Comparison of ENCODE assay signal across 7 cellular contexts in genomic region chr10:113960617-113961260, GRCh38.
A peak's percentile ranks its signal among the peaks of the same experiment; 100 is the strongest.
DNase-seq lines count a peak whose midpoint lies in the region; ATAC-seq and TF ChIP-seq lines count a peak whose summit lies in the region.

No MANE protein-coding gene starts in this region.

- H3K27me3 Mint-ChIP-seq in chondrocyte (ENCODE audit: low read depth): no peaks in the 10 kb centered on the region

- H3K4me1 Mint-ChIP-seq in chondrocyte (ENCODE audit: low read depth): peaks cover 40% of the 10 kb centered on the region

- in situ Hi-C loops in GM13976 (cut with MboI; ENCODE audit: low sequenced_read_pairs, unreplicated experiment): no loop called here

- peak; percentile 21 to 56 for TF ChIP-seq POLR2A in Peyer's patch (IDR thresholded peaks at IDR 0.05)

- TF ChIP-seq CTCF in GM13976 (IDR thresholded peaks at IDR 0.05; ENCODE audit: borderline replicate concordance, control extremely low read depth, extremely low read depth, insufficient read depth, missing control alignments) (no peak), Peyer's patch (IDR thresholded peaks at IDR 0.05) (no peak), chondrocyte (IDR thresholded peaks at IDR 0.05) (no peak)

- no peak overlapping the region for H3K4me3 Mint-ChIP-seq in chondrocyte (ENCODE audit: unreplicated experiment)

- H3K9me3 Mint-ChIP-seq in chondrocyte (ENCODE audit: low read depth): no peaks in the 10 kb centered on the region

- ATAC-seq in HG02852 (IDR thresholded peaks at IDR 0.05; ENCODE audit: unreplicated experiment) (peak; percentile 32), esophagus mucosa (peak; percentile 64)

- H3K4me3 ChIP-seq in Peyer's patch: peak overlapping the region in 2 of 4 donors; percentile 22 to 26

- H3K36me3 Mint-ChIP-seq in chondrocyte (ENCODE audit: low read depth): no peaks in the 10 kb centered on the region

- no peaks in the 10 kb centered on the region for H3K36me3 ChIP-seq in Peyer's patch

- H3K27ac ChIP-seq in Peyer's patch (peak overlapping the region; percentile 59 to 98 (median 88)), substantia nigra (ENCODE audit: low read depth, low read length, poor library complexity, severe bottlenecking) (no peak overlapping the region)

- H3K27ac Mint-ChIP-seq in chondrocyte (ENCODE audit: unreplicated experiment): no peak overlapping the region

- no peaks in the 10 kb centered on the region for H3K27me3 ChIP-seq in Peyer's patch

- DNase-seq in GM13976 (ENCODE audit: low spot score) (peak; percentile 30), Peyer's patch (peak; percentile 37 to 91 (median 88)), occipital lobe (lab: John Stamatoyannopoulos, UW) (no peak), substantia nigra (lab: John Stamatoyannopoulos, UW) (no peak), chondrocyte (ENCODE audit: low spot score) (no peak)

- peaks cover 8 to 48% (median 21%) of the 10 kb centered on the region in 4 donors for H3K4me1 ChIP-seq in Peyer's patch

- H3K9me3 ChIP-seq in Peyer's patch: no peaks in the 10 kb centered on the region

Comparison
In these comparisons a context has a peak if more than half of its experiments do, and no peak if none do; other contexts are left out.
1. DNase-seq: peak in GM13976 (single experiment) and Peyer's patch (3 of 3); none in occipital lobe (single experiment), substantia nigra (0 of 49) and chondrocyte (single experiment).